1 cellular context compared by ENCODE assay signal in the genomic region with DNA sequence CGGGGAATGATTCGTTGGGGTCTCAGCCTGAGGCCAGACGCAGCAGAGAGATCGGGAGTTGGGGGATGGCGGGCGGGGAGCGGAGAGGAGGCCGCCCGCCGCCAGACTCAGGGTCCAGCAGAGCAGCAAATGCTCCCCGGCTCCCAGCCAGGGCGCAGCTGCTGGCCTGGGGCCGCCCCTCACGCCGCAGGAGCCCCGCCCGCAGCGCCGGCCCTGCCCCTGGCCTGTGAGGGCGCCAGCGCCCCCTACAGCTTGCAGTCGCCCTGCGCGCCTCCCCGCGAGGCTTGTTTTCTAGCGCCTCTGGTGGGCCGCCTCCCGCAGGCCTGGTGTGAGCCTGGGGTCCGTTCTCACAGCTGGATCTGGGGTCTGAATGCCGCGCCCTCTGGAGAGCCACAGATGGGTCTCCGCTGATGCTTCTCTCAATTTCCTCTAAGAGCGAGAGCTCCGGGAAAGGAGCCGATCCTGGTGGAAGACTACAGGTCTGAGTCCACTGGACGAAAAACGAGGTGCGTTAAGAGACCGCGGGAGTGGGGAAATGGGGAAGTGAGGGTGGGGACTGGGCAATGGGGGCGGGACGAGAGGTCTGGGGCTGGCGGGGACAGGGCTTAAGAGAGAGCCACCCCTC.
TF ChIP-seq lines count a peak whose summit lies in the region.

No MANE protein-coding gene starts in this region.

TF ChIP-seq in K562, 482 proteins besides CTCF, POLR2A, EP300 and RAD21 (continued from another document and continues in another):
- TF ChIP-seq, protein P1, sequence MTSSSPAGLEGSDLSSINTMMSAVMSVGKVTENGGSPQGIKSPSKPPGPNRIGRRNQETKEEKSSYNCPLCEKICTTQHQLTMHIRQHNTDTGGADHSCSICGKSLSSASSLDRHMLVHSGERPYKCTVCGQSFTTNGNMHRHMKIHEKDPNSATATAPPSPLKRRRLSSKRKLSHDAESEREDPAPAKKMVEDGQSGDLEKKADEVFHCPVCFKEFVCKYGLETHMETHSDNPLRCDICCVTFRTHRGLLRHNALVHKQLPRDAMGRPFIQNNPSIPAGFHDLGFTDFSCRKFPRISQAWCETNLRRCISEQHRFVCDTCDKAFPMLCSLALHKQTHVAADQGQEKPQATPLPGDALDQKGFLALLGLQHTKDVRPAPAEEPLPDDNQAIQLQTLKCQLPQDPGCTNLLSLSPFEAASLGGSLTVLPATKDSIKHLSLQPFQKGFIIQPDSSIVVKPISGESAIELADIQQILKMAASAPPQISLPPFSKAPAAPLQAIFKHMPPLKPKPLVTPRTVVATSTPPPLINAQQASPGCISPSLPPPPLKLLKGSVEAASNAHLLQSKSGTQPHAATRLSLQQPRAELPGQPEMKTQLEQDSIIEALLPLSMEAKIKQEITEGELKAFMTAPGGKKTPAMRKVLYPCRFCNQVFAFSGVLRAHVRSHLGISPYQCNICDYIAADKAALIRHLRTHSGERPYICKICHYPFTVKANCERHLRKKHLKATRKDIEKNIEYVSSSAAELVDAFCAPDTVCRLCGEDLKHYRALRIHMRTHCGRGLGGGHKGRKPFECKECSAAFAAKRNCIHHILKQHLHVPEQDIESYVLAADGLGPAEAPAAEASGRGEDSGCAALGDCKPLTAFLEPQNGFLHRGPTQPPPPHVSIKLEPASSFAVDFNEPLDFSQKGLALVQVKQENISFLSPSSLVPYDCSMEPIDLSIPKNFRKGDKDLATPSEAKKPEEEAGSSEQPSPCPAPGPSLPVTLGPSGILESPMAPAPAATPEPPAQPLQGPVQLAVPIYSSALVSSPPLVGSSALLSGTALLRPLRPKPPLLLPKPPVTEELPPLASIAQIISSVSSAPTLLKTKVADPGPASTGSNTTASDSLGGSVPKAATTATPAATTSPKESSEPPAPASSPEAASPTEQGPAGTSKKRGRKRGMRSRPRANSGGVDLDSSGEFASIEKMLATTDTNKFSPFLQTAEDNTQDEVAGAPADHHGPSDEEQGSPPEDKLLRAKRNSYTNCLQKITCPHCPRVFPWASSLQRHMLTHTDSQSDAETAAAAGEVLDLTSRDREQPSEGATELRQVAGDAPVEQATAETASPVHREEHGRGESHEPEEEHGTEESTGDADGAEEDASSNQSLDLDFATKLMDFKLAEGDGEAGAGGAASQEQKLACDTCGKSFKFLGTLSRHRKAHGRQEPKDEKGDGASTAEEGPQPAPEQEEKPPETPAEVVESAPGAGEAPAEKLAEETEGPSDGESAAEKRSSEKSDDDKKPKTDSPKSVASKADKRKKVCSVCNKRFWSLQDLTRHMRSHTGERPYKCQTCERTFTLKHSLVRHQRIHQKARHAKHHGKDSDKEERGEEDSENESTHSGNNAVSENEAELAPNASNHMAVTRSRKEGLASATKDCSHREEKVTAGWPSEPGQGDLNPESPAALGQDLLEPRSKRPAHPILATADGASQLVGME (CRISPR knock-in tag; IDR thresholded peaks at IDR 0.05) = no peak
- TF ChIP-seq FOXP4 (CRISPR knock-in tag; IDR thresholded peaks at IDR 0.05; ENCODE audit: borderline replicate concordance) (peak; percentile 94), NFIX (CRISPR knock-in tag; IDR thresholded peaks at IDR 0.05; ENCODE audit: low read depth) (no peak), SP2 (IDR thresholded peaks at IDR 0.05; ENCODE audit: extremely low read depth, low read depth, low read length, poor library complexity, severe bottlenecking) (no peak), FIP1L1 (IDR thresholded peaks at IDR 0.05; ENCODE audit: low read depth, low read length, poor library complexity, severe bottlenecking) (peak; percentile 99), TCF7 (IDR thresholded peaks at IDR 0.05; ENCODE audit: borderline replicate concordance) (no peak), MAZ (CRISPR knock-in tag; conservative IDR thresholded peaks at IDR 0.05 in 1 of 2, IDR thresholded peaks at IDR 0.05 in 1 of 2) (peak; percentile 99), ZNF699 (CRISPR knock-in tag; IDR thresholded peaks at IDR 0.05; ENCODE audit: insufficient replicate concordance) (no peak), NFYB (IDR thresholded peaks at IDR 0.05; ENCODE audit: extremely low read depth, insufficient read length) (no peak), HDGF (IDR thresholded peaks at IDR 0.05) (no peak), IRF2 (CRISPR knock-in tag; IDR thresholded peaks at IDR 0.05) (no peak), SAP30 (IDR thresholded peaks at IDR 0.05; ENCODE audit: borderline replicate concordance, insufficient read depth, low read depth, low read length, poor library complexity, severe bottlenecking) (no peak), TRIM24 (IDR thresholded peaks at IDR 0.05) (peak; percentile 48 to 60; a peak in 3 of 4 replicates), ARNT (IDR thresholded peaks at IDR 0.05) (peak; percentile 18 to 21; a peak in 1 of 4 replicates), MEF2A (IDR thresholded peaks at IDR 0.05; ENCODE audit: control insufficient read depth, low read depth, low read length) (peak; percentile 31; the same call in 1 of the 2 replicates), ZC3H8 (IDR thresholded peaks at IDR 0.05) (peak; percentile 87; the same call in 1 of the 2 replicates), FOXP1 (CRISPR knock-in tag; IDR thresholded peaks at IDR 0.05) (no peak), KAT7 (CRISPR knock-in tag; IDR thresholded peaks at IDR 0.05; ENCODE audit: borderline replicate concordance) (peak; percentile 93), TARDBP (IDR thresholded peaks at IDR 0.05) (peak; percentile 95), NBN (IDR thresholded peaks at IDR 0.05; ENCODE audit: low read depth) (peak; percentile 85; the same call in 1 of the 2 replicates), ARID1B (IDR thresholded peaks at IDR 0.05) (peak; percentile 63), ILF3 (IDR thresholded peaks at IDR 0.05; ENCODE audit: borderline replicate concordance) (peak; percentile 90), SMARCA5 (IDR thresholded peaks at IDR 0.05) (peak; percentile 85; the same call in 1 of the 2 replicates), ZC3H4 (CRISPR knock-in tag; IDR thresholded peaks at IDR 0.05; ENCODE audit: borderline replicate concordance) (no peak), SNIP1 (IDR thresholded peaks at IDR 0.05; ENCODE audit: low read depth) (no peak)
- TF ChIP-seq, protein P2, sequence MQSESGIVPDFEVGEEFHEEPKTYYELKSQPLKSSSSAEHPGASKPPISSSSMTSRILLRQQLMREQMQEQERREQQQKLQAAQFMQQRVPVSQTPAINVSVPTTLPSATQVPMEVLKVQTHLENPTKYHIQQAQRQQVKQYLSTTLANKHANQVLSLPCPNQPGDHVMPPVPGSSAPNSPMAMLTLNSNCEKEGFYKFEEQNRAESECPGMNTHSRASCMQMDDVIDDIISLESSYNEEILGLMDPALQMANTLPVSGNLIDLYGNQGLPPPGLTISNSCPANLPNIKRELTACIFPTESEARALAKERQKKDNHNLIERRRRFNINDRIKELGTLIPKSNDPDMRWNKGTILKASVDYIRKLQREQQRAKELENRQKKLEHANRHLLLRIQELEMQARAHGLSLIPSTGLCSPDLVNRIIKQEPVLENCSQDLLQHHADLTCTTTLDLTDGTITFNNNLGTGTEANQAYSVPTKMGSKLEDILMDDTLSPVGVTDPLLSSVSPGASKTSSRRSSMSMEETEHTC (IDR thresholded peaks at IDR 0.05) = no peak
- TF ChIP-seq, protein P3, sequence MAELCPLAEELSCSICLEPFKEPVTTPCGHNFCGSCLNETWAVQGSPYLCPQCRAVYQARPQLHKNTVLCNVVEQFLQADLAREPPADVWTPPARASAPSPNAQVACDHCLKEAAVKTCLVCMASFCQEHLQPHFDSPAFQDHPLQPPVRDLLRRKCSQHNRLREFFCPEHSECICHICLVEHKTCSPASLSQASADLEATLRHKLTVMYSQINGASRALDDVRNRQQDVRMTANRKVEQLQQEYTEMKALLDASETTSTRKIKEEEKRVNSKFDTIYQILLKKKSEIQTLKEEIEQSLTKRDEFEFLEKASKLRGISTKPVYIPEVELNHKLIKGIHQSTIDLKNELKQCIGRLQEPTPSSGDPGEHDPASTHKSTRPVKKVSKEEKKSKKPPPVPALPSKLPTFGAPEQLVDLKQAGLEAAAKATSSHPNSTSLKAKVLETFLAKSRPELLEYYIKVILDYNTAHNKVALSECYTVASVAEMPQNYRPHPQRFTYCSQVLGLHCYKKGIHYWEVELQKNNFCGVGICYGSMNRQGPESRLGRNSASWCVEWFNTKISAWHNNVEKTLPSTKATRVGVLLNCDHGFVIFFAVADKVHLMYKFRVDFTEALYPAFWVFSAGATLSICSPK (IDR thresholded peaks at IDR 0.05; ENCODE audit: borderline replicate concordance) = no peak
- TF ChIP-seq, protein P4, sequence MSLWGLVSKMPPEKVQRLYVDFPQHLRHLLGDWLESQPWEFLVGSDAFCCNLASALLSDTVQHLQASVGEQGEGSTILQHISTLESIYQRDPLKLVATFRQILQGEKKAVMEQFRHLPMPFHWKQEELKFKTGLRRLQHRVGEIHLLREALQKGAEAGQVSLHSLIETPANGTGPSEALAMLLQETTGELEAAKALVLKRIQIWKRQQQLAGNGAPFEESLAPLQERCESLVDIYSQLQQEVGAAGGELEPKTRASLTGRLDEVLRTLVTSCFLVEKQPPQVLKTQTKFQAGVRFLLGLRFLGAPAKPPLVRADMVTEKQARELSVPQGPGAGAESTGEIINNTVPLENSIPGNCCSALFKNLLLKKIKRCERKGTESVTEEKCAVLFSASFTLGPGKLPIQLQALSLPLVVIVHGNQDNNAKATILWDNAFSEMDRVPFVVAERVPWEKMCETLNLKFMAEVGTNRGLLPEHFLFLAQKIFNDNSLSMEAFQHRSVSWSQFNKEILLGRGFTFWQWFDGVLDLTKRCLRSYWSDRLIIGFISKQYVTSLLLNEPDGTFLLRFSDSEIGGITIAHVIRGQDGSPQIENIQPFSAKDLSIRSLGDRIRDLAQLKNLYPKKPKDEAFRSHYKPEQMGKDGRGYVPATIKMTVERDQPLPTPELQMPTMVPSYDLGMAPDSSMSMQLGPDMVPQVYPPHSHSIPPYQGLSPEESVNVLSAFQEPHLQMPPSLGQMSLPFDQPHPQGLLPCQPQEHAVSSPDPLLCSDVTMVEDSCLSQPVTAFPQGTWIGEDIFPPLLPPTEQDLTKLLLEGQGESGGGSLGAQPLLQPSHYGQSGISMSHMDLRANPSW (CRISPR knock-in tag; IDR thresholded peaks at IDR 0.05) = peak; percentile 84; the same call in 1 of the 2 replicates
- TF ChIP-seq, protein P5, sequence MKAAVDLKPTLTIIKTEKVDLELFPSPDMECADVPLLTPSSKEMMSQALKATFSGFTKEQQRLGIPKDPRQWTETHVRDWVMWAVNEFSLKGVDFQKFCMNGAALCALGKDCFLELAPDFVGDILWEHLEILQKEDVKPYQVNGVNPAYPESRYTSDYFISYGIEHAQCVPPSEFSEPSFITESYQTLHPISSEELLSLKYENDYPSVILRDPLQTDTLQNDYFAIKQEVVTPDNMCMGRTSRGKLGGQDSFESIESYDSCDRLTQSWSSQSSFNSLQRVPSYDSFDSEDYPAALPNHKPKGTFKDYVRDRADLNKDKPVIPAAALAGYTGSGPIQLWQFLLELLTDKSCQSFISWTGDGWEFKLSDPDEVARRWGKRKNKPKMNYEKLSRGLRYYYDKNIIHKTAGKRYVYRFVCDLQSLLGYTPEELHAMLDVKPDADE (conservative IDR thresholded peaks at IDR 0.05; ENCODE audit: control insufficient read depth, low read depth, low read length) = peak; percentile 89
- TF ChIP-seq, protein P6, sequence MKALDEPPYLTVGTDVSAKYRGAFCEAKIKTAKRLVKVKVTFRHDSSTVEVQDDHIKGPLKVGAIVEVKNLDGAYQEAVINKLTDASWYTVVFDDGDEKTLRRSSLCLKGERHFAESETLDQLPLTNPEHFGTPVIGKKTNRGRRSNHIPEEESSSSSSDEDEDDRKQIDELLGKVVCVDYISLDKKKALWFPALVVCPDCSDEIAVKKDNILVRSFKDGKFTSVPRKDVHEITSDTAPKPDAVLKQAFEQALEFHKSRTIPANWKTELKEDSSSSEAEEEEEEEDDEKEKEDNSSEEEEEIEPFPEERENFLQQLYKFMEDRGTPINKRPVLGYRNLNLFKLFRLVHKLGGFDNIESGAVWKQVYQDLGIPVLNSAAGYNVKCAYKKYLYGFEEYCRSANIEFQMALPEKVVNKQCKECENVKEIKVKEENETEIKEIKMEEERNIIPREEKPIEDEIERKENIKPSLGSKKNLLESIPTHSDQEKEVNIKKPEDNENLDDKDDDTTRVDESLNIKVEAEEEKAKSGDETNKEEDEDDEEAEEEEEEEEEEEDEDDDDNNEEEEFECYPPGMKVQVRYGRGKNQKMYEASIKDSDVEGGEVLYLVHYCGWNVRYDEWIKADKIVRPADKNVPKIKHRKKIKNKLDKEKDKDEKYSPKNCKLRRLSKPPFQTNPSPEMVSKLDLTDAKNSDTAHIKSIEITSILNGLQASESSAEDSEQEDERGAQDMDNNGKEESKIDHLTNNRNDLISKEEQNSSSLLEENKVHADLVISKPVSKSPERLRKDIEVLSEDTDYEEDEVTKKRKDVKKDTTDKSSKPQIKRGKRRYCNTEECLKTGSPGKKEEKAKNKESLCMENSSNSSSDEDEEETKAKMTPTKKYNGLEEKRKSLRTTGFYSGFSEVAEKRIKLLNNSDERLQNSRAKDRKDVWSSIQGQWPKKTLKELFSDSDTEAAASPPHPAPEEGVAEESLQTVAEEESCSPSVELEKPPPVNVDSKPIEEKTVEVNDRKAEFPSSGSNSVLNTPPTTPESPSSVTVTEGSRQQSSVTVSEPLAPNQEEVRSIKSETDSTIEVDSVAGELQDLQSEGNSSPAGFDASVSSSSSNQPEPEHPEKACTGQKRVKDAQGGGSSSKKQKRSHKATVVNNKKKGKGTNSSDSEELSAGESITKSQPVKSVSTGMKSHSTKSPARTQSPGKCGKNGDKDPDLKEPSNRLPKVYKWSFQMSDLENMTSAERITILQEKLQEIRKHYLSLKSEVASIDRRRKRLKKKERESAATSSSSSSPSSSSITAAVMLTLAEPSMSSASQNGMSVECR (CRISPR knock-in tag; IDR thresholded peaks at IDR 0.05) = peak; percentile 54
- TF ChIP-seq, protein P7, sequence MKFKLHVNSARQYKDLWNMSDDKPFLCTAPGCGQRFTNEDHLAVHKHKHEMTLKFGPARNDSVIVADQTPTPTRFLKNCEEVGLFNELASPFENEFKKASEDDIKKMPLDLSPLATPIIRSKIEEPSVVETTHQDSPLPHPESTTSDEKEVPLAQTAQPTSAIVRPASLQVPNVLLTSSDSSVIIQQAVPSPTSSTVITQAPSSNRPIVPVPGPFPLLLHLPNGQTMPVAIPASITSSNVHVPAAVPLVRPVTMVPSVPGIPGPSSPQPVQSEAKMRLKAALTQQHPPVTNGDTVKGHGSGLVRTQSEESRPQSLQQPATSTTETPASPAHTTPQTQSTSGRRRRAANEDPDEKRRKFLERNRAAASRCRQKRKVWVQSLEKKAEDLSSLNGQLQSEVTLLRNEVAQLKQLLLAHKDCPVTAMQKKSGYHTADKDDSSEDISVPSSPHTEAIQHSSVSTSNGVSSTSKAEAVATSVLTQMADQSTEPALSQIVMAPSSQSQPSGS (CRISPR knock-in tag; IDR thresholded peaks at IDR 0.05) = no peak
